Comparison of ENCODE assay signal across 1 cellular context in genomic region chr17:57862410-57862989, GRCh38.
TF ChIP-seq lines count a peak whose summit lies in the region.

No MANE protein-coding gene starts in this region.

TF ChIP-seq in HepG2, 621 proteins besides CTCF, POLR2A, EP300 and RAD21 (continued from another document and continues in another):
- TF ChIP-seq NFAT5 (CRISPR knock-in tag; IDR thresholded peaks at IDR 0.05) = no peak
- peak; percentile 16; the same call in 1 of the 2 replicates for TF ChIP-seq MAX (IDR thresholded peaks at IDR 0.05)
- peak; percentile 5 for TF ChIP-seq TAF1 (CRISPR knock-in tag; IDR thresholded peaks at IDR 0.05)
- TF ChIP-seq ZSCAN31 (CRISPR knock-in tag; IDR thresholded peaks at IDR 0.05; ENCODE audit: low read depth) = peak; percentile 59; the same call in 1 of the 2 replicates
- peak; percentile 79 for TF ChIP-seq KDM5B (CRISPR knock-in tag; IDR thresholded peaks at IDR 0.05; ENCODE audit: borderline replicate concordance)
- TF ChIP-seq MXD1 (CRISPR knock-in tag; IDR thresholded peaks at IDR 0.05) = no peak
- TF ChIP-seq ZC3H4 (CRISPR knock-in tag; IDR thresholded peaks at IDR 0.05; ENCODE audit: borderline replicate concordance) = peak; percentile 75; the same call in 1 of the 2 replicates
- TF ChIP-seq ATF1 (CRISPR knock-in tag; IDR thresholded peaks at IDR 0.05) = no peak
- TF ChIP-seq MBD4 (IDR thresholded peaks at IDR 0.05; ENCODE audit: borderline replicate concordance, low read length) = no peak
- 0 out of 2 replicates have a peak, but pooled peaks have one; percentile 45 for TF ChIP-seq ZNF576 (CRISPR knock-in tag; IDR thresholded peaks at IDR 0.05)
- TF ChIP-seq BORCS8-MEF2B (CRISPR knock-in tag; IDR thresholded peaks at IDR 0.05) = no peak; the same call in 1 of the 2 replicates
- no peak for TF ChIP-seq BCLAF1 (IDR thresholded peaks at IDR 0.05)
- 0 out of 2 replicates have a peak, but pooled peaks have one; percentile 10 for TF ChIP-seq ZBTB4 (CRISPR knock-in tag; IDR thresholded peaks at IDR 0.05; ENCODE audit: borderline replicate concordance)
- TF ChIP-seq ZMYM4 (CRISPR knock-in tag; IDR thresholded peaks at IDR 0.05) = no peak
- peak; percentile 74; the same call in 1 of the 2 replicates for TF ChIP-seq THAP9 (CRISPR knock-in tag; IDR thresholded peaks at IDR 0.05; ENCODE audit: borderline replicate concordance)
- TF ChIP-seq ZNF609 (CRISPR knock-in tag; IDR thresholded peaks at IDR 0.05; ENCODE audit: borderline replicate concordance) = no peak
- TF ChIP-seq PAXIP1 (CRISPR knock-in tag; conservative IDR thresholded peaks at IDR 0.05) = no peak
- TF ChIP-seq FOSL2 (CRISPR knock-in tag; IDR thresholded peaks at IDR 0.05) = no peak
- peak; percentile 31 for TF ChIP-seq UBTF (CRISPR knock-in tag; IDR thresholded peaks at IDR 0.05)
- peak; percentile 46; the same call in 1 of the 2 replicates for TF ChIP-seq DMAP1 (CRISPR knock-in tag; IDR thresholded peaks at IDR 0.05)
